ENCODE assay signal across 30 cellular contexts in genomic region chr11:67040147-67040546, GRCh38. TPM values are rescaled to one million over a fixed set of nuclear protein-coding genes. Genes with fewer than 3 reads are reported as not detected.
"Had no signal": no experiment of that assay in that cellular context is flagged by ENCODE, and none has a peak within 500 bp of the region (broad histone marks: within the 10 kb centered on the region; RNA-seq: fewer than 3 reads in every experiment).

No MANE protein-coding gene starts in this region.

- H3K4me3 Mint-ChIP-seq: activated CD4-positive, alpha-beta memory T cell treated with anti-CD3 and anti-CD28 coated beads, Interleukin-2, amount 10 ng/mL, durations not matched to agents 7 days and 5 days; activated CD4-positive, alpha-beta T cell treated with anti-CD3 and anti-CD28 coated beads, Interleukin-2, amount 10 ng/mL, durations not matched to agents 24 days and 14 days; activated naive CD4-positive, alpha-beta T cell treated with anti-CD3 and anti-CD28 coated beads, Interleukin-2, amount 10 ng/mL, durations not matched to agents 7 days and 5 days; activated naive CD8-positive, alpha-beta T cell treated with anti-CD3 and anti-CD28 coated beads, Interleukin-2, amount 10 ng/mL, durations not matched to agents 7 days and 5 days; activated T-cell treated with anti-CD3 and anti-CD28 coated beads, Interleukin-2, amount 50 U/mL, for 24 hours; brain; naive thymus-derived CD8-positive, alpha-beta T cell; stimulated activated memory B cell treated with anti-CD40 and anti-IgM and Interleukin-4, amounts not matched to agents 10 μg/mL and 1 μg/mL and 100 μg/mL, for 72 hours; stimulated activated naive CD8-positive, alpha-beta T cell treated with anti-CD3 and anti-CD28 coated beads, Interleukin-15, amount 100 ng/mL, for 72 hours; T-helper 1 cell treated with Interleukin-12 subunit alpha and Interleukin-12 subunit beta and Interleukin-4 antibody, amounts not matched to agents 30 μg/mL and 1 μg/mL, for 36 hours had no signal

- H3K9me3 ChIP-seq: ascending aorta, esophagus muscularis mucosa, heart left ventricle, left lung, lower lobe of right lung, sigmoid colon, upper lobe of left lung, vagina had no signal

- ATAC-seq: activated CD4-positive, CD25-positive, alpha-beta regulatory T cell treated with anti-CD3 and anti-CD28 coated beads, Interleukin-2, amount 50 U/mL, for 24 hours; foreskin keratinocyte; heart left ventricle; left lung; naive thymus-derived CD8-positive, alpha-beta T cell; stimulated activated memory B cell treated with anti-CD40 and anti-IgM and Interleukin-4, amounts not matched to agents 10 μg/mL and 1 μg/mL and 100 μg/mL, for 72 hours; stimulated activated naive CD8-positive, alpha-beta T cell treated with anti-CD3 and anti-CD28 coated beads, Interleukin-15, amount 100 ng/mL, for 72 hours had no signal

- H3K4me1 ChIP-seq: ascending aorta, esophagus muscularis mucosa, foreskin keratinocyte, heart left ventricle, left lung, lower lobe of right lung, sigmoid colon, upper lobe of left lung, vagina had no signal

- H3K4me1 Mint-ChIP-seq: activated CD4-positive, alpha-beta memory T cell treated with anti-CD3 and anti-CD28 coated beads, Interleukin-2, amount 10 ng/mL, durations not matched to agents 7 days and 5 days; activated CD4-positive, alpha-beta T cell treated with anti-CD3 and anti-CD28 coated beads, Interleukin-2, amount 10 ng/mL, durations not matched to agents 24 days and 14 days; activated naive CD4-positive, alpha-beta T cell treated with anti-CD3 and anti-CD28 coated beads, Interleukin-2, amount 10 ng/mL, durations not matched to agents 7 days and 5 days; activated naive CD8-positive, alpha-beta T cell treated with anti-CD3 and anti-CD28 coated beads, Interleukin-2, amount 10 ng/mL, durations not matched to agents 7 days and 5 days; brain; naive thymus-derived CD8-positive, alpha-beta T cell; stimulated activated naive CD8-positive, alpha-beta T cell treated with anti-CD3 and anti-CD28 coated beads, Interleukin-15, amount 100 ng/mL, for 72 hours had no signal

- H3K27me3 ChIP-seq: ascending aorta, heart left ventricle, upper lobe of left lung, vagina had no signal

- H3K4me3 ChIP-seq: ascending aorta, esophagus muscularis mucosa, heart left ventricle, left lung, lower lobe of right lung, sigmoid colon, upper lobe of left lung, vagina had no signal

- H3K27ac ChIP-seq: ascending aorta, esophagus muscularis mucosa, foreskin keratinocyte, heart left ventricle, left lung, lower lobe of right lung, sigmoid colon, upper lobe of left lung, vagina, VCaP had no signal

- DNase-seq: activated CD4-positive, alpha-beta memory T cell treated with anti-CD3 and anti-CD28 coated beads, Interleukin-2, amount 10 ng/mL, durations not matched to agents 7 days and 5 days; activated CD4-positive, alpha-beta T cell treated with anti-CD3 and anti-CD28 coated beads, Interleukin-2, amount 10 ng/mL, durations not matched to agents 24 days and 14 days; activated CD8-positive, alpha-beta memory T cell treated with anti-CD3 and anti-CD28 coated beads, Interleukin-2, amount 50 U/mL, for 48 hours; activated gamma-delta T cell; activated naive CD4-positive, alpha-beta T cell treated with anti-CD3 and anti-CD28 coated beads, Interleukin-2, amount 10 ng/mL, durations not matched to agents 7 days and 5 days; activated naive CD8-positive, alpha-beta T cell treated with anti-CD3 and anti-CD28 coated beads, Interleukin-2, amount 10 ng/mL, durations not matched to agents 7 days and 5 days; activated T-cell treated with anti-CD3 and anti-CD28 coated beads, Interleukin-2, amount 50 U/mL, for 24 hours; cortex of kidney; foreskin keratinocyte; heart left ventricle; left lung; lower lobe of right lung; mesenchymal stem cell; naive thymus-derived CD8-positive, alpha-beta T cell; sigmoid colon; small intestine; stimulated activated CD4-positive, alpha-beta T cell treated with anti-CD3 and anti-CD28 coated beads, Interleukin-4, amount 100 ng/mL, for 4 hours; stimulated activated CD8-positive, alpha-beta memory T cell treated with anti-CD3 and anti-CD28 coated beads, Interleukin-4, amount 100 ng/mL, for 48 hours; stimulated activated naive CD8-positive, alpha-beta T cell treated with anti-CD3 and anti-CD28 coated beads, Interleukin-15, amount 100 ng/mL, for 72 hours; substantia nigra; T-helper 9 cell; upper lobe of left lung had no signal

- H3K36me3 ChIP-seq: ascending aorta, esophagus muscularis mucosa, heart left ventricle, left lung, lower lobe of right lung, sigmoid colon, upper lobe of left lung, vagina had no signal

- H3K36me3 Mint-ChIP-seq: activated naive CD4-positive, alpha-beta T cell treated with anti-CD3 and anti-CD28 coated beads, Interleukin-2, amount 10 ng/mL, durations not matched to agents 7 days and 5 days; activated naive CD8-positive, alpha-beta T cell treated with anti-CD3 and anti-CD28 coated beads, Interleukin-2, amount 10 ng/mL, durations not matched to agents 7 days and 5 days; brain; naive thymus-derived CD8-positive, alpha-beta T cell; stimulated activated memory B cell treated with anti-CD40 and anti-IgM and Interleukin-4, amounts not matched to agents 10 μg/mL and 1 μg/mL and 100 μg/mL, for 72 hours had no signal

- H3K27ac Mint-ChIP-seq: activated CD4-positive, alpha-beta memory T cell treated with anti-CD3 and anti-CD28 coated beads, Interleukin-2, amount 10 ng/mL, durations not matched to agents 7 days and 5 days; activated CD4-positive, alpha-beta T cell treated with anti-CD3 and anti-CD28 coated beads, Interleukin-2, amount 10 ng/mL, durations not matched to agents 24 days and 14 days; activated naive CD4-positive, alpha-beta T cell treated with anti-CD3 and anti-CD28 coated beads, Interleukin-2, amount 10 ng/mL, durations not matched to agents 7 days and 5 days; activated naive CD8-positive, alpha-beta T cell treated with anti-CD3 and anti-CD28 coated beads, Interleukin-2, amount 10 ng/mL, durations not matched to agents 7 days and 5 days; activated T-cell treated with anti-CD3 and anti-CD28 coated beads, Interleukin-2, amount 50 U/mL, for 24 hours; brain; naive thymus-derived CD8-positive, alpha-beta T cell; stimulated activated memory B cell treated with anti-CD40 and anti-IgM and Interleukin-4, amounts not matched to agents 10 μg/mL and 1 μg/mL and 100 μg/mL, for 72 hours; stimulated activated naive CD8-positive, alpha-beta T cell treated with anti-CD3 and anti-CD28 coated beads, Interleukin-15, amount 100 ng/mL, for 72 hours; T-helper 1 cell treated with Interleukin-12 subunit alpha and Interleukin-12 subunit beta and Interleukin-4 antibody, amounts not matched to agents 30 μg/mL and 1 μg/mL, for 36 hours had no signal

- H3K9me3 Mint-ChIP-seq: activated CD4-positive, alpha-beta memory T cell treated with anti-CD3 and anti-CD28 coated beads, Interleukin-2, amount 10 ng/mL, durations not matched to agents 7 days and 5 days; activated CD4-positive, alpha-beta T cell treated with anti-CD3 and anti-CD28 coated beads, Interleukin-2, amount 10 ng/mL, durations not matched to agents 24 days and 14 days; activated naive CD4-positive, alpha-beta T cell treated with anti-CD3 and anti-CD28 coated beads, Interleukin-2, amount 10 ng/mL, durations not matched to agents 7 days and 5 days; activated naive CD8-positive, alpha-beta T cell treated with anti-CD3 and anti-CD28 coated beads, Interleukin-2, amount 10 ng/mL, durations not matched to agents 7 days and 5 days; activated T-cell treated with anti-CD3 and anti-CD28 coated beads, Interleukin-2, amount 50 U/mL, for 24 hours; naive thymus-derived CD8-positive, alpha-beta T cell; stimulated activated memory B cell treated with anti-CD40 and anti-IgM and Interleukin-4, amounts not matched to agents 10 μg/mL and 1 μg/mL and 100 μg/mL, for 72 hours; stimulated activated naive CD8-positive, alpha-beta T cell treated with anti-CD3 and anti-CD28 coated beads, Interleukin-15, amount 100 ng/mL, for 72 hours; T-helper 1 cell treated with Interleukin-12 subunit alpha and Interleukin-12 subunit beta and Interleukin-4 antibody, amounts not matched to agents 30 μg/mL and 1 μg/mL, for 36 hours had no signal

RNA-seq across cellular contexts. Expression of gene SYT12, which starts 17.2 kb away (rescaled TPM):
- total RNA-seq: activated CD4-positive, alpha-beta memory T cell treated with anti-CD3 and anti-CD28 coated beads, Interleukin-2, amount 10 ng/mL, durations not matched to agents 7 days and 5 days; activated CD4-positive, alpha-beta T cell treated with anti-CD3 and anti-CD28 coated beads, Interleukin-2, amount 10 ng/mL, durations not matched to agents 24 days and 14 days; activated naive CD8-positive, alpha-beta T cell treated with anti-CD3 and anti-CD28 coated beads, Interleukin-2, amount 10 ng/mL, durations not matched to agents 7 days and 5 days; lower lobe of right lung; naive thymus-derived CD8-positive, alpha-beta T cell; sigmoid colon had no signal
- polyA plus RNA-seq: naive thymus-derived CD8-positive, alpha-beta T cell had no signal
